In genomic region chr10:110360857-110361474, GRCh38 we compare ENCODE assay signal across 17 cellular contexts. TPM values are rescaled to one million over a fixed set of nuclear protein-coding genes. Genes with fewer than 3 reads are reported as not detected.
DNase-seq lines count a peak whose midpoint lies in the region; TF ChIP-seq lines count a peak whose summit lies in the region.
"Had no signal": no experiment of that assay in that cellular context is flagged by ENCODE, and none has a peak within 500 bp of the region (broad histone marks: within the 10 kb centered on the region; RNA-seq: fewer than 3 reads in every experiment).

No MANE protein-coding gene starts in this region.

- no peak overlapping the region for H3K4me3 ChIP-seq in SK-N-SH (ENCODE audit: low read depth in 2 of 2, low read length in 1 of 2)
- H3K4me3 ChIP-seq in fibroblast of pulmonary artery (replicated peaks; ENCODE audit: low read depth, low read length): no peak overlapping the region
- no peak overlapping the region for H3K4me3 ChIP-seq in ascending aorta
- H3K4me3 ChIP-seq: hepatocyte, Peyer's patch, upper lobe of right lung had no signal

- H3K27me3 Mint-ChIP-seq in type B pancreatic cell: peaks cover 7% of the 10 kb centered on the region
- H3K27me3 Mint-ChIP-seq: activated naive CD4-positive, alpha-beta T cell treated with anti-CD3 and anti-CD28 coated beads, Interleukin-2, amount 50 U/mL, for 24 hours had no signal

- no peaks in the 10 kb centered on the region for H3K27me3 ChIP-seq in SK-N-SH (ENCODE audit: insufficient read depth)
- H3K27me3 ChIP-seq in ascending aorta: no peaks in the 10 kb centered on the region
- H3K27me3 ChIP-seq: hepatocyte, Peyer's patch, upper lobe of right lung had no signal

- H4K20me1 ChIP-seq in SK-N-SH (ENCODE audit: insufficient read depth): no peaks in the 10 kb centered on the region

- CTCF ChIA-PET in SK-N-SH (lab: Yijun Ruan, JAX): no interaction called here

- H3K9ac ChIP-seq in SK-N-SH: no peak overlapping the region
- H3K9ac ChIP-seq: parathyroid adenoma had no signal

- POLR2A ChIA-PET in SK-N-SH (lab: Yijun Ruan, JAX): no interaction called here

- no peak overlapping the region for H3K27ac ChIP-seq in SK-N-SH (ENCODE audit: low read depth in 2 of 2, low read length in 1 of 2)
- H3K27ac ChIP-seq in ascending aorta: no peak overlapping the region
- H3K27ac ChIP-seq: hepatocyte, parathyroid adenoma, Peyer's patch, upper lobe of right lung had no signal

- H2AFZ ChIP-seq in SK-N-SH (ENCODE audit: low read depth): no peak overlapping the region
- H2AFZ ChIP-seq: hepatocyte, parathyroid adenoma had no signal

- peaks cover 9% of the 10 kb centered on the region for H3K4me1 Mint-ChIP-seq in type B pancreatic cell (ENCODE audit: unreplicated experiment)

- no peak overlapping the region for H3K4me2 ChIP-seq in SK-N-SH
- H3K4me2 ChIP-seq: hepatocyte had no signal

- TF ChIP-seq RAD21 in SK-N-SH (IDR thresholded peaks at IDR 0.05; ENCODE audit: low read length): no peak

- no peaks in the 10 kb centered on the region for H3K36me3 Mint-ChIP-seq in type B pancreatic cell
- H3K36me3 Mint-ChIP-seq: activated naive CD4-positive, alpha-beta T cell treated with anti-CD3 and anti-CD28 coated beads, Interleukin-2, amount 50 U/mL, for 24 hours; memory B cell; natural killer cell treated with Interleukin-12 subunit alpha and Interleukin-12 subunit beta and Interleukin-15 and Interleukin-18, amount 100 ng/mL, for 72 hours had no signal

- peaks cover 3% of the 10 kb centered on the region for H3K9me3 Mint-ChIP-seq in type B pancreatic cell
- H3K9me3 Mint-ChIP-seq: activated naive CD4-positive, alpha-beta T cell treated with anti-CD3 and anti-CD28 coated beads, Interleukin-2, amount 50 U/mL, for 24 hours; memory B cell; natural killer cell treated with Interleukin-12 subunit alpha and Interleukin-12 subunit beta and Interleukin-15 and Interleukin-18, amount 100 ng/mL, for 72 hours had no signal

- TF ChIP-seq CTCF in SK-N-SH (IDR thresholded peaks at IDR 0.05) (no peak), fibroblast of pulmonary artery (IDR thresholded peaks at IDR 0.05; ENCODE audit: low read length, missing control alignments) (no peak), ascending aorta (IDR thresholded peaks at IDR 0.05) (no peak), type B pancreatic cell (conservative IDR thresholded peaks at IDR 0.05) (no peak)

- in situ Hi-C loops in ACHN (cut with HindIII; ENCODE audit: low pct_ligation_motif_present, low pct_unique_long_range_greater_than_20kb, low sequenced_read_pairs): no loop called here

- no peaks in the 10 kb centered on the region for H3F3A ChIP-seq in SK-N-SH (replicated peaks; ENCODE audit: insufficient read depth)

- no peak overlapping the region for H3K4me3 Mint-ChIP-seq in type B pancreatic cell
- H3K4me3 Mint-ChIP-seq: memory B cell had no signal

- no peaks in the 10 kb centered on the region for H3K9me2 ChIP-seq in SK-N-SH

- H3K27ac Mint-ChIP-seq in type B pancreatic cell: no peak overlapping the region
- H3K27ac Mint-ChIP-seq: memory B cell had no signal

- no peaks in the 10 kb centered on the region for H3K36me3 ChIP-seq in SK-N-SH (replicated peaks in 1 of 2; ENCODE audit: control insufficient read depth in 1 of 2, insufficient read depth in 2 of 2, low read length in 1 of 2)
- no peaks in the 10 kb centered on the region for H3K36me3 ChIP-seq in ascending aorta
- H3K36me3 ChIP-seq: Peyer's patch, upper lobe of right lung had no signal

- H3K4me1 ChIP-seq in SK-N-SH (ENCODE audit: control insufficient read depth in 1 of 2, insufficient read depth in 2 of 2, low read depth in 1 of 2, low read length in 1 of 2) (peaks cover 0 to 13% of the 10 kb centered on the region in 2 experiments; a peak in 3 of 4 replicates), ascending aorta (no peaks in the 10 kb centered on the region)

- no peaks in the 10 kb centered on the region for H3K9me3 ChIP-seq in SK-N-SH
- no peaks in the 10 kb centered on the region for H3K9me3 ChIP-seq in ascending aorta
- H3K9me3 ChIP-seq: Peyer's patch, upper lobe of right lung had no signal

- DNase-seq in ACHN: peak; percentile 30
- peak; percentile 37 for DNase-seq in EL
- DNase-seq in SK-N-SH: no peak
- peak; percentile 33 for DNase-seq in fibroblast of pulmonary artery (ENCODE audit: low read depth)
- DNase-seq in ascending aorta (ENCODE audit: low spot score in 2 of 2): no peak
- DNase-seq in RPMI8226: no peak
- no peak for DNase-seq in OCI-M2 (lab: John Stamatoyannopoulos, UW; ENCODE audit: unreplicated experiment)
- DNase-seq in type B pancreatic cell (ENCODE audit: extremely low spot score, unreplicated experiment): no peak
- DNase-seq: activated CD4-positive, alpha-beta T cell treated with anti-CD3 and anti-CD28 coated beads, Interleukin-2, amount 50 U/mL, for 1 hour; NCI-H1694; Peyer's patch; upper lobe of right lung had no signal

- no peak for TF ChIP-seq EP300 in SK-N-SH (IDR thresholded peaks at IDR 0.05; ENCODE audit: borderline replicate concordance in 1 of 2, low read depth in 1 of 2, low read length in 1 of 2)

- no peaks in the 10 kb centered on the region for H3K79me2 ChIP-seq in SK-N-SH (ENCODE audit: insufficient read depth)
- H3K79me2 ChIP-seq: hepatocyte, parathyroid adenoma had no signal

- WGBS in SK-N-SH (ENCODE audit: low lambda C conversion rate): 61% methylated on average over 5 of the region's 5 CpGs

- intact Hi-C loops in ascending aorta (cut with DNase I): no loop called here

TF ChIP-seq in SK-N-SH, 30 proteins besides CTCF, POLR2A, EP300 and RAD21:
- TF ChIP-seq YY1 (IDR thresholded peaks at IDR 0.05; ENCODE audit: low read depth): no peak
- TF ChIP-seq, protein P1, sequence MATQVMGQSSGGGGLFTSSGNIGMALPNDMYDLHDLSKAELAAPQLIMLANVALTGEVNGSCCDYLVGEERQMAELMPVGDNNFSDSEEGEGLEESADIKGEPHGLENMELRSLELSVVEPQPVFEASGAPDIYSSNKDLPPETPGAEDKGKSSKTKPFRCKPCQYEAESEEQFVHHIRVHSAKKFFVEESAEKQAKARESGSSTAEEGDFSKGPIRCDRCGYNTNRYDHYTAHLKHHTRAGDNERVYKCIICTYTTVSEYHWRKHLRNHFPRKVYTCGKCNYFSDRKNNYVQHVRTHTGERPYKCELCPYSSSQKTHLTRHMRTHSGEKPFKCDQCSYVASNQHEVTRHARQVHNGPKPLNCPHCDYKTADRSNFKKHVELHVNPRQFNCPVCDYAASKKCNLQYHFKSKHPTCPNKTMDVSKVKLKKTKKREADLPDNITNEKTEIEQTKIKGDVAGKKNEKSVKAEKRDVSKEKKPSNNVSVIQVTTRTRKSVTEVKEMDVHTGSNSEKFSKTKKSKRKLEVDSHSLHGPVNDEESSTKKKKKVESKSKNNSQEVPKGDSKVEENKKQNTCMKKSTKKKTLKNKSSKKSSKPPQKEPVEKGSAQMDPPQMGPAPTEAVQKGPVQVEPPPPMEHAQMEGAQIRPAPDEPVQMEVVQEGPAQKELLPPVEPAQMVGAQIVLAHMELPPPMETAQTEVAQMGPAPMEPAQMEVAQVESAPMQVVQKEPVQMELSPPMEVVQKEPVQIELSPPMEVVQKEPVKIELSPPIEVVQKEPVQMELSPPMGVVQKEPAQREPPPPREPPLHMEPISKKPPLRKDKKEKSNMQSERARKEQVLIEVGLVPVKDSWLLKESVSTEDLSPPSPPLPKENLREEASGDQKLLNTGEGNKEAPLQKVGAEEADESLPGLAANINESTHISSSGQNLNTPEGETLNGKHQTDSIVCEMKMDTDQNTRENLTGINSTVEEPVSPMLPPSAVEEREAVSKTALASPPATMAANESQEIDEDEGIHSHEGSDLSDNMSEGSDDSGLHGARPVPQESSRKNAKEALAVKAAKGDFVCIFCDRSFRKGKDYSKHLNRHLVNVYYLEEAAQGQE (IDR thresholded peaks at IDR 0.05; ENCODE audit: low read depth, low read length): peak; percentile 96

RNA-seq across cellular contexts. Expression of gene SMNDC1, which starts 56.2 kb away (rescaled TPM):
- 13.3 and 14.2 TPM in 2 replicates for polyA plus RNA-seq in SK-N-SH (2012; rRNA removed)
- polyA plus RNA-seq in SK-N-SH (2012; cell fraction: cytosol; rRNA removed): 15.5 and 22.5 TPM in 2 replicates
- 8.8 and 15.4 TPM in 2 replicates for polyA plus RNA-seq in SK-N-SH (2012; cell fraction: nucleus; rRNA removed)
- total RNA-seq in ascending aorta (6.9 TPM), type B pancreatic cell (ENCODE audit: low replicate concordance) (35.4 TPM in 2 replicates)

Comparison
In these comparisons a context has a peak if more than half of its experiments do, and no peak if none do; other contexts are left out.
1. DNase-seq: peak in ACHN (single experiment), EL (single experiment) and fibroblast of pulmonary artery (single experiment); none in SK-N-SH (single experiment), ascending aorta (0 of 2), RPMI8226 (single experiment), OCI-M2 (single experiment) and type B pancreatic cell (single experiment).